Comparison of ENCODE assay signal across 9 cellular contexts in the genomic region with DNA sequence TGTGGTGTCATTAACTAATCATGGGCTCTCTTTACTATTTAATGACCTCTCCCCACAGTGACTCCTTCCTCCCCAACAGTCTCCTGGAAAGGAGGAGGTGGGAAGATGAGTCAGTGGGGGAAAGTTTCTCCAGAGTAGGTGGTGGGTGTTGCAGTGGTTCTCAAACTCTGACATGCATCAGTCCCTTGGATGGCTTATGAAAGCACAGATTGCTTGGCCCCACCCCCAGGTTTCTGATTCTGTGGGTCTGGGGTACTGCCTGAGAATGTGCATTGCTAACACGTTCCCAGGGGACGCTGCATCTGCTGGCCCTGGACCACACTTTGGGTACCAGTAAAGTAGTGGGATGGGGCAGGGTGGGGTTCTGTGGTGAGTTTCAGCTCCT. TPM values are rescaled to one million over a fixed set of nuclear protein-coding genes. Genes with fewer than 3 reads are reported as not detected.
DNase-seq lines count a peak whose midpoint lies in the region; ATAC-seq and TF ChIP-seq lines count a peak whose summit lies in the region.
"Had no signal": no experiment of that assay in that cellular context is flagged by ENCODE, and none has a peak within 500 bp of the region (broad histone marks: within the 10 kb centered on the region; RNA-seq: fewer than 3 reads in every experiment).

No MANE protein-coding gene starts in this region.

- H3K27ac ChIP-seq in suprapubic skin = peak overlapping the region; percentile 79

- DNase-seq in activated CD4-positive, CD25-positive, alpha-beta regulatory T cell treated with anti-CD3 and anti-CD28 coated beads, Interleukin-2, amount 50 U/mL, for 72 hours = no peak
- DNase-seq in activated CD4-positive, alpha-beta T cell treated with anti-CD3 and anti-CD28 coated beads, Interleukin-2, amount 50 U/mL, for 4 hours = peak; percentile 52 to 53
- DNase-seq in foreskin fibroblast = peak; percentile 73 to 74
- DNase-seq in suprapubic skin (ENCODE audit: low spot score in 2 of 2) = no peak
- no peak for DNase-seq in RKO (ENCODE audit: low spot score)
- no peak for DNase-seq in NCI-H2081 treated with DMSO at 0.1 percent for 48 hours (lab: John Stamatoyannopoulos, UW)
- DNase-seq: cortex of kidney had no signal

- no peak overlapping the region for H3K4me3 ChIP-seq in foreskin fibroblast (ENCODE audit: low read depth in 1 of 2, low read length in 2 of 2)
- no peak overlapping the region for H3K4me3 ChIP-seq in suprapubic skin

- H3K36me3 ChIP-seq in suprapubic skin = no peaks in the 10 kb centered on the region

- no peak for TF ChIP-seq EP300 in suprapubic skin (IDR thresholded peaks at IDR 0.05)

- no peak for TF ChIP-seq POLR2A in suprapubic skin (IDR thresholded peaks at IDR 0.05)

- peak; percentile 64 for ATAC-seq in activated CD4-positive, CD25-positive, alpha-beta regulatory T cell treated with anti-CD3 and anti-CD28 coated beads, Interleukin-2, amount 50 U/mL, for 24 hours
- no peak for ATAC-seq in GM18867 (IDR thresholded peaks at IDR 0.05; ENCODE audit: unreplicated experiment)

- WGBS in suprapubic skin = 63% methylated on average over 2 of the region's 2 CpGs

- H3K4me1 ChIP-seq in suprapubic skin = peaks cover 94% of the 10 kb centered on the region

- TF ChIP-seq CTCF in foreskin fibroblast (IDR thresholded peaks at IDR 0.05; ENCODE audit: low read depth, low read length) (no peak), suprapubic skin (IDR thresholded peaks at IDR 0.05) (no peak)

- H3K27me3 ChIP-seq in suprapubic skin = no peaks in the 10 kb centered on the region

- no peaks in the 10 kb centered on the region for H3K9me3 ChIP-seq in suprapubic skin

RNA-seq across cellular contexts. Expression of a gene that starts 9.8 kb away (rescaled TPM):
- total RNA-seq in suprapubic skin = 100 to 1,000 TPM in 3 of 4 donors, 10 to 100 TPM in 1; 77.6 to 155 (median 118) TPM

Comparison
In these comparisons a context has a peak if more than half of its experiments do, and no peak if none do; other contexts are left out.
1. DNase-seq: peak in activated CD4-positive, alpha-beta T cell treated with anti-CD3 and anti-CD28 coated beads, Interleukin-2, amount 50 U/mL, for 4 hours (2 of 2) and foreskin fibroblast (2 of 2); none in activated CD4-positive, CD25-positive, alpha-beta regulatory T cell treated with anti-CD3 and anti-CD28 coated beads, Interleukin-2, amount 50 U/mL, for 72 hours (single experiment), suprapubic skin (0 of 2), RKO (single experiment) and NCI-H2081 treated with DMSO at 0.1 percent for 48 hours (single experiment).